ENCODE assay signal across 1 cellular context in genomic region chr10:100345570-100346330, GRCh38.
TF ChIP-seq lines count a peak whose summit lies in the region.

No MANE protein-coding gene starts in this region.

TF ChIP-seq in HCT116, 20 proteins besides CTCF, POLR2A, EP300 and RAD21 (continued from another document):
- TF ChIP-seq YY1 (IDR thresholded peaks at IDR 0.05; ENCODE audit: extremely low read depth, insufficient replicate concordance, low read depth, low read length) (no peak), JUND (IDR thresholded peaks at IDR 0.05) (no peak), SIN3A (IDR thresholded peaks at IDR 0.05; ENCODE audit: low read depth) (no peak), SP1 (IDR thresholded peaks at IDR 0.05; ENCODE audit: low read depth) (no peak), CEBPB (IDR thresholded peaks at IDR 0.05; ENCODE audit: low read depth) (no peak), ATF3 (IDR thresholded peaks at IDR 0.05) (no peak), CBX3 (IDR thresholded peaks at IDR 0.05; ENCODE audit: low read depth) (no peak)
